In genomic region chr11:131662310-131662709, GRCh38 we compare ENCODE assay signal across 25 cellular contexts.
DNase-seq lines count a peak whose midpoint lies in the region; ATAC-seq, FAIRE-seq and TF ChIP-seq lines count a peak whose summit lies in the region.
"Had no signal": no experiment of that assay in that cellular context is flagged by ENCODE, and none has a peak within 500 bp of the region (broad histone marks: within the 10 kb centered on the region; RNA-seq: fewer than 3 reads in every experiment).

No MANE protein-coding gene starts in this region.

- H2AFZ ChIP-seq in trophoblast cell (ENCODE audit: insufficient read depth, low read length, poor library complexity), result no peak overlapping the region

- no peak overlapping the region for H3K23ac ChIP-seq in trophoblast cell (ENCODE audit: low read length)

- intact Hi-C loops in dorsolateral prefrontal cortex (cut with DNase I), result loop anchor here (2.0 to 5.0 kb wide), 2 partner anchors 40 to 78 kb away; no protein-coding TSS in a partner anchor
- intact Hi-C loops in CD8-positive, alpha-beta T cell (cut with DNase I, micrococcal nuclease), result no loop called here

- H3K4me1 Mint-ChIP-seq in CD8-positive, alpha-beta T cell (ENCODE audit: low read depth), result no peaks in the 10 kb centered on the region
- H3K4me1 Mint-ChIP-seq: memory B cell, naive B cell had no signal

- H3K4me1 ChIP-seq in trophoblast cell (ENCODE audit: control insufficient read depth in 1 of 2, insufficient read depth in 2 of 2, low read length in 2 of 2), result peaks cover 23 to 25% of the 10 kb centered on the region in 2 experiments
- no peaks in the 10 kb centered on the region for H3K4me1 ChIP-seq in CD8-positive, alpha-beta T cell (ENCODE audit: insufficient read depth, low read length)
- H3K4me1 ChIP-seq: breast epithelium, right atrium auricular region had no signal

- no peak overlapping the region for H3K9ac ChIP-seq in trophoblast cell (ENCODE audit: low read length)

- WGBS in trophoblast cell (ENCODE audit: extremely low coverage, insufficient coverage, insufficient read length), result no CpG with 5 or more reads among the region's 10 CpGs

- peak overlapping the region; percentile 88 to 100 (median 98) for H3K27ac ChIP-seq in dorsolateral prefrontal cortex
- H3K27ac ChIP-seq in trophoblast cell (ENCODE audit: low read depth, low read length), result no peak overlapping the region
- H3K27ac ChIP-seq in CD8-positive, alpha-beta T cell (ENCODE audit: low read depth, low read length), result no peak overlapping the region
- H3K27ac ChIP-seq: breast epithelium, C4-2B, right atrium auricular region, SK-N-MC had no signal

- DNase-seq in Daoy (ENCODE audit: low read depth) (peak; percentile 18), MV-4-11 (lab: John Stamatoyannopoulos, UW) (peak; percentile 38), dorsolateral prefrontal cortex (peak in 1 of 10 donors; percentile 27), trophoblast cell (peak in 1 of 2 donors; percentile 9), H54 (ENCODE audit: insufficient read length, low spot score) (no peak)
- DNase-seq in CD8-positive, alpha-beta T cell, result no peak
- DNase-seq: activated CD8-positive, alpha-beta memory T cell treated with anti-CD3 and anti-CD28 coated beads, Interleukin-2, amount 50 U/mL, for 4 hours; activated effector memory CD4-positive, alpha-beta T cell treated with anti-CD3 and anti-CD28 coated beads, Interleukin-2, amount 50 U/mL, for 16 hours; cortex of kidney; glutamatergic neuron; KBM-7; kidney glomerular epithelial cell; naive B cell; NCI-H187 treated with DMSO at 0.1 percent for 48 hours; NCI-H345; stimulated activated CD8-positive, alpha-beta memory T cell treated with anti-CD3 and anti-CD28 coated beads, Interleukin-4, amount 100 ng/mL, for 48 hours had no signal

- no peak overlapping the region for H3K4me2 ChIP-seq in trophoblast cell (ENCODE audit: low read length)

- no peak overlapping the region for H2BK12ac ChIP-seq in trophoblast cell (ENCODE audit: low read length)

- no peak overlapping the region for H3K4me3 Mint-ChIP-seq in CD8-positive, alpha-beta T cell
- H3K4me3 Mint-ChIP-seq: memory B cell, naive B cell had no signal

- H2AK5ac ChIP-seq in trophoblast cell (ENCODE audit: low read length), result no peak overlapping the region

- H3K4me3 ChIP-seq in dorsolateral prefrontal cortex, result peak overlapping the region; percentile 14 to 78 (median 54)
- no peak overlapping the region for H3K4me3 ChIP-seq in trophoblast cell (ENCODE audit: low read depth, low read length)
- no peak overlapping the region for H3K4me3 ChIP-seq in CD8-positive, alpha-beta T cell (ENCODE audit: low read depth, low read length)
- H3K4me3 ChIP-seq: breast epithelium, right atrium auricular region, SK-N-MC had no signal

- POLR2A ChIA-PET in CD8-positive, alpha-beta T cell (lab: Charles Lee), result no interaction called here

- peak overlapping the region; percentile 18 for H2BK120ac ChIP-seq in trophoblast cell (ENCODE audit: insufficient read depth, low read length, poor library complexity)

- no peak for ATAC-seq in HG03571 (IDR thresholded peaks at IDR 0.05; ENCODE audit: unreplicated experiment)
- no peak for ATAC-seq in CD8-positive, alpha-beta T cell
- ATAC-seq: HCT116 had no signal

- no peak overlapping the region for H4K91ac ChIP-seq in trophoblast cell (ENCODE audit: low read depth, low read length)

- H3K27me3 Mint-ChIP-seq in CD8-positive, alpha-beta T cell (ENCODE audit: low read depth), result no peaks in the 10 kb centered on the region

- H2BK5ac ChIP-seq in trophoblast cell (ENCODE audit: low read depth, low read length, poor library complexity), result no peak overlapping the region

- FAIRE-seq in H54 (lab: Jason Lieb, UNC), result no peak
- FAIRE-seq: D721Med, endometrium had no signal

- H3K36me3 ChIP-seq in trophoblast cell (ENCODE audit: control insufficient read depth in 1 of 2, insufficient read depth in 2 of 2, low read length in 2 of 2), result no peaks in the 10 kb centered on the region
- no peaks in the 10 kb centered on the region for H3K36me3 ChIP-seq in CD8-positive, alpha-beta T cell (ENCODE audit: insufficient read depth, low read length)
- H3K36me3 ChIP-seq: breast epithelium, right atrium auricular region had no signal

- CTCF ChIA-PET in CD8-positive, alpha-beta T cell (lab: Charles Lee), result interaction anchor here (1.3 kb wide), 1 partner anchor 14 kb away, joined by 3 read pairs; no protein-coding TSS in a partner anchor

- no peak overlapping the region for H4K8ac ChIP-seq in trophoblast cell (ENCODE audit: low read depth, low read length)

- no peaks in the 10 kb centered on the region for H3K36me3 Mint-ChIP-seq in CD8-positive, alpha-beta T cell
- H3K36me3 Mint-ChIP-seq: memory B cell, naive B cell had no signal

- H3K9me3 Mint-ChIP-seq in CD8-positive, alpha-beta T cell, result no peaks in the 10 kb centered on the region
- H3K9me3 Mint-ChIP-seq: memory B cell had no signal

- TF ChIP-seq CTCF in dorsolateral prefrontal cortex (IDR thresholded peaks at IDR 0.05 in 54 of 56, conservative IDR thresholded peaks at IDR 0.05 in 2 of 56; ENCODE audit: low read depth in 1 of 56, partially characterized antibody in 56 of 56), result peak in 1 of 56 donors; percentile 9
- TF ChIP-seq CTCF in CD8-positive, alpha-beta T cell (IDR thresholded peaks at IDR 0.05), result no peak

- no peak for TF ChIP-seq POLR2A in H54 (IDR thresholded peaks at IDR 0.05; ENCODE audit: low read depth, low read length)

- H3K4ac ChIP-seq in trophoblast cell (ENCODE audit: low read depth, low read length), result no peak overlapping the region

- no peak overlapping the region for H3K27ac Mint-ChIP-seq in CD8-positive, alpha-beta T cell
- H3K27ac Mint-ChIP-seq: memory B cell, naive B cell had no signal

- no peak overlapping the region for H3K14ac ChIP-seq in trophoblast cell (ENCODE audit: low read length)

- no peak overlapping the region for H4K12ac ChIP-seq in trophoblast cell (ENCODE audit: low read depth, low read length)

- no peaks in the 10 kb centered on the region for H3K79me1 ChIP-seq in trophoblast cell (ENCODE audit: low read length)

- H3K27me3 ChIP-seq in dorsolateral prefrontal cortex (no peaks in the 10 kb centered on the region), trophoblast cell (ENCODE audit: insufficient read depth, low read length) (no peaks in the 10 kb centered on the region)
- no peaks in the 10 kb centered on the region for H3K27me3 ChIP-seq in CD8-positive, alpha-beta T cell (ENCODE audit: insufficient read depth, low read length)
- H3K27me3 ChIP-seq: breast epithelium, right atrium auricular region had no signal

- no peak overlapping the region for H3K18ac ChIP-seq in trophoblast cell (ENCODE audit: low read length)

- H3K9me3 ChIP-seq in trophoblast cell (ENCODE audit: insufficient read depth, low read depth, low read length), result no peaks in the 10 kb centered on the region
- no peaks in the 10 kb centered on the region for H3K9me3 ChIP-seq in CD8-positive, alpha-beta T cell (ENCODE audit: low read length)
- H3K9me3 ChIP-seq: breast epithelium, right atrium auricular region had no signal

- no peaks in the 10 kb centered on the region for H3K79me2 ChIP-seq in trophoblast cell (ENCODE audit: control insufficient read depth, insufficient read depth, low read length, poor library complexity)

Comparison
In these comparisons a context has a peak if more than half of its experiments do, and no peak if none do; other contexts are left out.
1. DNase-seq: peak in Daoy (single experiment) and MV-4-11 (single experiment); none in H54 (single experiment) and CD8-positive, alpha-beta T cell (0 of 7).
2. H3K27ac ChIP-seq: peak in dorsolateral prefrontal cortex (59 of 59); none in trophoblast cell (single experiment) and CD8-positive, alpha-beta T cell (single experiment).
3. H3K4me3 ChIP-seq: peak in dorsolateral prefrontal cortex (59 of 59); none in trophoblast cell (single experiment) and CD8-positive, alpha-beta T cell (single experiment).
4. intact Hi-C loops: an anchor here in dorsolateral prefrontal cortex (2.0 to 5.0 kb wide); none called in CD8-positive, alpha-beta T cell.